In the genomic region with DNA sequence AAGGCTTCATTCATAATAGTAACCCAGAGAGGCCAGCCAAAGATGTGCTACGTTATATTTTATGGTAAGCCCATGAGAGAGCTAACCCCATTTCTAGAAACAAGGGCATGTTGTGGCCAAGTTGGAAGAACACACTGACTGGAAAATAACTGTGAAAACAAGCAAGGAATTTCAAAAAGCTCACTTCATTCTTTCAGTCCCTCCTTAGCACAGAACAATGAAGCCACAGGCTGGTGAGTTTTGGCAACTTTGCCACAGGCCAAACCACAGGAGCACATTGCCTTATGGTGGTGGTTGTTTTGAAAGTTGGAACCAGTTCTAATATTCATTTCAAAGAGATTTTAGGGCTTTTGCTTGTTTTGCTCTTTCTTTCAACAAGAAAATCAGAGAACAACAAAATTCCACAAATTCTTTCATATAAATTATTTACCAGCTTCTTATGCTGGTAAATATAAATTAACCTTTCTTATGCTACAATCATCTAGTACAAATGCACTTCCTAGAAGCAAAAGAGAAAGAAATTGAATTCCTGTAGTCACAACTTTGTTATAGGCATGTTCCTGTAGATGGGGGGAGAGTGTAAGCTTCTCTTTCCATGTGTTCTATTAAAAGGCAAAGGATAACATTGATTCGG, we compare ENCODE assay signal across 11 cellular contexts.
DNase-seq lines count a peak whose midpoint lies in the region; ATAC-seq and TF ChIP-seq lines count a peak whose summit lies in the region.
"Had no signal": no experiment of that assay in that cellular context is flagged by ENCODE, and none has a peak within 500 bp of the region (broad histone marks: within the 10 kb centered on the region; RNA-seq: fewer than 3 reads in every experiment).

No MANE protein-coding gene starts in this region.

- H3K27ac ChIP-seq in coronary artery, result no peak overlapping the region

- TF ChIP-seq EP300 in Ishikawa (IDR thresholded peaks at IDR 0.05; ENCODE audit: borderline replicate concordance), result no peak

- ATAC-seq in HG03342 (IDR thresholded peaks at IDR 0.05; ENCODE audit: unreplicated experiment), result no peak
- ATAC-seq: mucosa of descending colon had no signal

- no peak for TF ChIP-seq RAD21 in Ishikawa (IDR thresholded peaks at IDR 0.05; ENCODE audit: low read depth)

- no peak overlapping the region for H3K4me3 ChIP-seq in coronary artery
- H3K4me3 ChIP-seq: mucosa of descending colon had no signal

- no peak for DNase-seq in AG09319 (ENCODE audit: extremely low read depth, low read depth)
- DNase-seq in cerebellar cortex (ENCODE audit: low spot score), result peak; percentile 41
- DNase-seq in midbrain (lab: John Stamatoyannopoulos, UW), result peak; percentile 48
- no peak for DNase-seq in T-helper 9 cell
- DNase-seq in OCI-M1 (lab: John Stamatoyannopoulos, UW), result no peak
- DNase-seq in coronary artery (ENCODE audit: low spot score), result no peak
- DNase-seq: activated gamma-delta T cell, DMS79 treated with DMSO at 0.1 percent for 48 hours, mucosa of descending colon had no signal

- peak; percentile 19 for TF ChIP-seq CTCF in AG09319 (IDR thresholded peaks at IDR 0.05; ENCODE audit: low read depth, low read length)
- TF ChIP-seq CTCF in coronary artery (IDR thresholded peaks at IDR 0.05), result no peak

TF ChIP-seq in Ishikawa, 13 proteins besides CTCF, POLR2A, EP300 and RAD21:
- peak; percentile 20; the same call in 1 of the 2 replicates for TF ChIP-seq NFIC (IDR thresholded peaks at IDR 0.05)
- TF ChIP-seq YY1 (IDR thresholded peaks at IDR 0.05; ENCODE audit: low read depth), result no peak
- no peak for TF ChIP-seq CREB1 (IDR thresholded peaks at IDR 0.05; ENCODE audit: low read depth)

Comparison
In these comparisons a context has a peak if more than half of its experiments do, and no peak if none do; other contexts are left out.
1. DNase-seq: peak in cerebellar cortex (single experiment) and midbrain (single experiment); none in AG09319 (single experiment), T-helper 9 cell (single experiment), OCI-M1 (single experiment) and coronary artery (single experiment).